12 cellular contexts compared by ENCODE assay signal in genomic region chr2:105865222-105865913, GRCh38.
DNase-seq lines count a peak whose midpoint lies in the region; ATAC-seq and TF ChIP-seq lines count a peak whose summit lies in the region.
"Had no signal": no experiment of that assay in that cellular context is flagged by ENCODE, and none has a peak within 500 bp of the region (broad histone marks: within the 10 kb centered on the region; RNA-seq: fewer than 3 reads in every experiment).

No MANE protein-coding gene starts in this region.

- H3K27me3 ChIP-seq in thyroid gland: no peaks in the 10 kb centered on the region

- H3K9me3 ChIP-seq in thyroid gland: no peaks in the 10 kb centered on the region

- peak; percentile 59 for DNase-seq in AG20443 (ENCODE audit: low spot score)
- DNase-seq in GM04504 (ENCODE audit: low read depth): peak; percentile 20
- no peak for DNase-seq in activated naive CD8-positive, alpha-beta T cell treated with anti-CD3 and anti-CD28 coated beads for 36 hours
- DNase-seq in immature natural killer cell: no peak
- DNase-seq in thyroid gland: no peak
- no peak for DNase-seq in dermis blood vessel endothelial cell
- no peak for DNase-seq in activated effector memory CD4-positive, alpha-beta T cell treated with anti-CD3 and anti-CD28 coated beads, Interleukin-2, amount 50 U/mL, for 16 hours
- DNase-seq: COR-L47, Kasumi-1, NCI-H226 had no signal

- no peak for TF ChIP-seq CTCF in thyroid gland (IDR thresholded peaks at IDR 0.05)

- intact Hi-C loops in thyroid gland (cut with DNase I): no loop called here

- 77 to 84% methylated on average over 6 to 9 of the region's 9 CpGs for WGBS in thyroid gland, 2 donors

- no peak overlapping the region for H3K4me3 Mint-ChIP-seq in activated naive CD8-positive, alpha-beta T cell treated with anti-CD3 and anti-CD28 coated beads for 36 hours
- no peak overlapping the region for H3K4me3 Mint-ChIP-seq in immature natural killer cell

- H3K27me3 Mint-ChIP-seq in activated naive CD8-positive, alpha-beta T cell treated with anti-CD3 and anti-CD28 coated beads for 36 hours: no peaks in the 10 kb centered on the region
- H3K27me3 Mint-ChIP-seq in immature natural killer cell (ENCODE audit: low read depth in 3 of 3): peaks cover 0 to 3% (median 0%) of the 10 kb centered on the region in 3 donors

- H3K36me3 Mint-ChIP-seq in activated naive CD8-positive, alpha-beta T cell treated with anti-CD3 and anti-CD28 coated beads for 36 hours: peaks cover 58% of the 10 kb centered on the region
- peaks cover 0 to 4% (median 0%) of the 10 kb centered on the region in 3 donors for H3K36me3 Mint-ChIP-seq in immature natural killer cell

- no peak overlapping the region for H3K27ac ChIP-seq in thyroid gland

- H3K4me3 ChIP-seq in thyroid gland (replicated peaks in 1 of 3): no peak overlapping the region

- H3K4me1 Mint-ChIP-seq in activated naive CD8-positive, alpha-beta T cell treated with anti-CD3 and anti-CD28 coated beads for 36 hours: peaks cover 93% of the 10 kb centered on the region
- H3K4me1 Mint-ChIP-seq in immature natural killer cell: peaks cover 61 to 82% of the 10 kb centered on the region in 2 donors

- H3K4me1 ChIP-seq in thyroid gland: peaks cover 30 to 39% of the 10 kb centered on the region in 2 donors

- TF ChIP-seq POLR2A in thyroid gland (IDR thresholded peaks at IDR 0.05): no peak

- H3K9me3 Mint-ChIP-seq in activated naive CD8-positive, alpha-beta T cell treated with anti-CD3 and anti-CD28 coated beads for 36 hours: no peaks in the 10 kb centered on the region
- H3K9me3 Mint-ChIP-seq in immature natural killer cell: no peaks in the 10 kb centered on the region

- no peaks in the 10 kb centered on the region for H3K36me3 ChIP-seq in thyroid gland

- peak overlapping the region; percentile 89 for H3K27ac Mint-ChIP-seq in activated naive CD8-positive, alpha-beta T cell treated with anti-CD3 and anti-CD28 coated beads for 36 hours
- peak overlapping the region; percentile 3 to 71 (median 40) for H3K27ac Mint-ChIP-seq in immature natural killer cell

- no peak for ATAC-seq in GM18907 (IDR thresholded peaks at IDR 0.05; ENCODE audit: unreplicated experiment)
- ATAC-seq: Right ventricle myocardium inferior had no signal

Comparison
In these comparisons a context has a peak if more than half of its experiments do, and no peak if none do; other contexts are left out.
1. DNase-seq: peak in AG20443 (single experiment) and GM04504 (single experiment); none in activated naive CD8-positive, alpha-beta T cell treated with anti-CD3 and anti-CD28 coated beads for 36 hours (single experiment), immature natural killer cell (0 of 3), thyroid gland (0 of 2), dermis blood vessel endothelial cell (single experiment) and activated effector memory CD4-positive, alpha-beta T cell treated with anti-CD3 and anti-CD28 coated beads, Interleukin-2, amount 50 U/mL, for 16 hours (single experiment).